ENCODE assay signal across 5 cellular contexts in genomic region chr7:102609734-102610133, GRCh38. TPM values are rescaled to one million over a fixed set of nuclear protein-coding genes. Genes with fewer than 3 reads are reported as not detected.
"Had no signal": no experiment of that assay in that cellular context is flagged by ENCODE, and none has a peak within 500 bp of the region (broad histone marks: within the 10 kb centered on the region; RNA-seq: fewer than 3 reads in every experiment).

No MANE protein-coding gene starts in this region.

RNA-seq across cellular contexts. Expression of gene SPDYE2B, which starts 40.4 kb away (rescaled TPM):
- total RNA-seq: GM23338, H1, H9, HT-29, IMR-90 had no signal
- polyA plus RNA-seq: H1, IMR-90 had no signal

RNA-seq across cellular contexts. Expression of gene SPDYE2, which starts 58.7 kb away (rescaled TPM):
- total RNA-seq: GM23338, H1, H9, HT-29, IMR-90 had no signal
- polyA plus RNA-seq: H1, IMR-90 had no signal
